ENCODE assay signal across 18 cellular contexts in the genomic region with DNA sequence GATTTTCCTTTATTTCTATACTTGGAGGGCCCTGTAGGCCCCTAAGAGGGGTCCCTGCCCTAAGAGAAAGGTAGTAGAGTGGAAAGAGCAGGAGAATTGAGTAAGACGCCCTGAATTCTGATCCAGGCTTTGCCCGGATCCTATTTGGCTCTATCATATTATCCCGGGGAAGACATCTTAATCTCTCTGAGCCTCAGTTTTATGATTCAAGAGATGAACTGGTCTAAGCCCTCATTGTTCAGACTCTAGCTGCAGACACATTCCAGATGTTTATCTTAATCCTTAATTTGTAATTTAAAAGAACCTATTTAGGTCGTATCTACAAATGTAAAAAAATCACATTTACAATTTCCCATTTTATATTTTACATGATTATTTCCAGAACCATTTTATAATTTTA.
DNase-seq lines count a peak whose midpoint lies in the region; ATAC-seq, FAIRE-seq and TF ChIP-seq lines count a peak whose summit lies in the region.
"Had no signal": no experiment of that assay in that cellular context is flagged by ENCODE, and none has a peak within 500 bp of the region (broad histone marks: within the 10 kb centered on the region; RNA-seq: fewer than 3 reads in every experiment).

No MANE protein-coding gene starts in this region.

- H2AFZ ChIP-seq in GM23338: no peak overlapping the region
- no peak overlapping the region for H2AFZ ChIP-seq in smooth muscle cell (ENCODE audit: low read depth)

- FAIRE-seq in kidney (lab: Jason Lieb, UNC): peak; percentile 8
- FAIRE-seq: GM12892, GM19239, H54 had no signal

- H3K27ac Mint-ChIP-seq in GM23338: peak overlapping the region; percentile 31
- H3K27ac Mint-ChIP-seq in CD14-positive monocyte: no peak overlapping the region
- H3K27ac Mint-ChIP-seq: B cell; CD4-positive, alpha-beta memory T cell had no signal

- H4K20me1 ChIP-seq in GM23338 (replicated peaks; ENCODE audit: insufficient read depth) (no peaks in the 10 kb centered on the region), smooth muscle cell (ENCODE audit: low read depth) (no peaks in the 10 kb centered on the region)

- no peak for ATAC-seq in GM23338
- ATAC-seq in HG03439 (IDR thresholded peaks at IDR 0.05; ENCODE audit: unreplicated experiment): no peak

- H3K27me3 ChIP-seq in GM23338 (ENCODE audit: insufficient read depth) (no peaks in the 10 kb centered on the region), smooth muscle cell (ENCODE audit: low read depth) (no peaks in the 10 kb centered on the region)

- H3K9ac ChIP-seq in kidney (ENCODE audit: low read length in 2 of 2): no peak overlapping the region
- H3K9ac ChIP-seq in smooth muscle cell (ENCODE audit: low read depth): no peak overlapping the region

- 12% methylated on average over 4 of the region's 4 CpGs for WGBS in smooth muscle cell (ENCODE audit: low lambda C conversion rate)

- H3K4me1 Mint-ChIP-seq in GM23338 (peaks cover 20% of the 10 kb centered on the region), CD14-positive monocyte (no peaks in the 10 kb centered on the region)
- H3K4me1 Mint-ChIP-seq: B cell; CD4-positive, alpha-beta memory T cell had no signal

- no peak for TF ChIP-seq CTCF in GM23338 (conservative IDR thresholded peaks at IDR 0.05; ENCODE audit: low read depth in 2 of 2)
- no peak for TF ChIP-seq CTCF in kidney (IDR thresholded peaks at IDR 0.05; ENCODE audit: borderline replicate concordance, extremely low read depth, insufficient read depth)
- no peak for TF ChIP-seq CTCF in smooth muscle cell (IDR thresholded peaks at IDR 0.05; ENCODE audit: borderline replicate concordance, insufficient read depth, poor library complexity, severe bottlenecking)
- no peak for TF ChIP-seq CTCF in CD14-positive monocyte (IDR thresholded peaks at IDR 0.05)

- H3K27ac ChIP-seq in GM23338 (ENCODE audit: low read depth) (no peak overlapping the region), kidney (ENCODE audit: low read depth in 2 of 2, low read length in 2 of 2) (no peak overlapping the region), smooth muscle cell (ENCODE audit: low read depth) (no peak overlapping the region)

- no peaks in the 10 kb centered on the region for H3F3A ChIP-seq in GM23338 (replicated peaks; ENCODE audit: low read depth)
- H3F3A ChIP-seq in smooth muscle cell (ENCODE audit: low read depth): no peaks in the 10 kb centered on the region

- H3K4me2 ChIP-seq in GM23338 (no peak overlapping the region), smooth muscle cell (peak overlapping the region; percentile 31)

- H3K27me3 Mint-ChIP-seq in GM23338 (ENCODE audit: insufficient read depth, low read depth, poor library complexity) (peaks cover 4% of the 10 kb centered on the region), CD14-positive monocyte (ENCODE audit: low read depth in 3 of 3) (peaks cover 0 to 11% (median 1%) of the 10 kb centered on the region in 3 donors)

- H3K4me3 ChIP-seq in GM23338 (no peak overlapping the region), kidney (ENCODE audit: low read length in 2 of 2) (no peak overlapping the region), smooth muscle cell (no peak overlapping the region)

- H3K4me1 ChIP-seq in GM23338 (ENCODE audit: insufficient read depth) (peaks cover 16% of the 10 kb centered on the region), kidney (ENCODE audit: control insufficient read depth in 1 of 2, insufficient read depth in 1 of 2, low read depth in 1 of 2, low read length in 2 of 2) (no peaks in the 10 kb centered on the region), smooth muscle cell (ENCODE audit: low read depth) (peaks cover 17% of the 10 kb centered on the region)

- H3K9me2 ChIP-seq in GM23338 (ENCODE audit: insufficient read depth): no peaks in the 10 kb centered on the region

- H3K36me3 Mint-ChIP-seq in GM23338 (ENCODE audit: low read depth) (no peaks in the 10 kb centered on the region), CD14-positive monocyte (no peaks in the 10 kb centered on the region)

- H3K36me3 ChIP-seq in GM23338 (ENCODE audit: insufficient read depth) (no peaks in the 10 kb centered on the region), kidney (ENCODE audit: control insufficient read depth in 1 of 2, insufficient read depth in 2 of 2, low read length in 2 of 2) (no peaks in the 10 kb centered on the region), smooth muscle cell (ENCODE audit: low read depth) (no peaks in the 10 kb centered on the region)

- H3K79me2 ChIP-seq in GM23338 (replicated peaks; ENCODE audit: insufficient read depth) (no peaks in the 10 kb centered on the region), smooth muscle cell (ENCODE audit: low read depth) (no peaks in the 10 kb centered on the region)

- DNase-seq in GM23338 (ENCODE audit: low spot score) (no peak), SK-N-DZ (ENCODE audit: low spot score) (peak; percentile 18), kidney (no peak), smooth muscle cell (lab: John Stamatoyannopoulos, UW; ENCODE audit: unreplicated experiment) (no peak), anterior cingulate cortex (lab: John Stamatoyannopoulos, UW) (no peak), CD14-positive monocyte (ENCODE audit: low spot score) (no peak)
- DNase-seq: 8988T; C1 segment of cervical spinal cord; CD4-positive, alpha-beta memory T cell; DMS153; DMS79 treated with DMSO at 0.1 percent for 48 hours; EL; IMR-90 had no signal

- H3K9me3 Mint-ChIP-seq in GM23338 (peaks cover 3% of the 10 kb centered on the region; the same call in 1 of the 3 replicates), CD14-positive monocyte (peaks cover 0 to 7% (median 3%) of the 10 kb centered on the region in 7 donors)

- H3K9me3 ChIP-seq in kidney (ENCODE audit: control insufficient read depth in 1 of 2, low read length in 2 of 2): peaks cover 0 to 4% of the 10 kb centered on the region in 2 donors
- H3K9me3 ChIP-seq in smooth muscle cell (replicated peaks; ENCODE audit: low read depth): no peaks in the 10 kb centered on the region

- intact Hi-C loops in kidney (cut with DNase I): no loop called here
- intact Hi-C loops in CD14-positive monocyte (cut with micrococcal nuclease): loop anchor here in 1 of 2 donors (10.0 kb wide), 3 partner anchors 142 to 448 kb away; partner anchors contain the start of gene AGPS

- H3K4me3 Mint-ChIP-seq in GM23338: no peak overlapping the region
- no peak overlapping the region for H3K4me3 Mint-ChIP-seq in CD14-positive monocyte
- H3K4me3 Mint-ChIP-seq: B cell; CD4-positive, alpha-beta memory T cell had no signal

TF ChIP-seq in GM23338, 12 proteins besides CTCF, POLR2A, EP300 and RAD21:
- no peak for TF ChIP-seq CREB1 (CRISPR knock-in tag; IDR thresholded peaks at IDR 0.05; ENCODE audit: low read depth)
TF ChIP-seq in GM23338: peak in this region for 0.
